10 cellular contexts compared by ENCODE assay signal in genomic region chr12:80151131-80151530, GRCh38. TPM values are rescaled to one million over a fixed set of nuclear protein-coding genes. Genes with fewer than 3 reads are reported as not detected.
"Had no signal": no experiment of that assay in that cellular context is flagged by ENCODE, and none has a peak within 500 bp of the region (broad histone marks: within the 10 kb centered on the region; RNA-seq: fewer than 3 reads in every experiment).

No MANE protein-coding gene starts in this region.

- H3K9ac ChIP-seq: GM23248 had no signal

- H3K9me3 ChIP-seq: HAP-1 had no signal

- ATAC-seq: HCT116, HepG2 had no signal

- DNase-seq: GM23248, GOT3, H7, HFFc6, KBM-7 had no signal

- H2AFZ ChIP-seq: GM23248 had no signal

- H3K27ac ChIP-seq: GM23248, HL-60 had no signal

- H3K36me3 ChIP-seq: HAP-1 had no signal

- FAIRE-seq: HepG2 had no signal

- H3K4me3 ChIP-seq: GM23248, HAP-1 had no signal

RNA-seq across cellular contexts. Expression of gene OTOGL, which starts 51.8 kb away (rescaled TPM):
- total RNA-seq: HepG2 had no signal
- polyA plus RNA-seq: HepG2, IgD-negative memory B cell had no signal
